ENCODE assay signal across 1 cellular context in the genomic region with DNA sequence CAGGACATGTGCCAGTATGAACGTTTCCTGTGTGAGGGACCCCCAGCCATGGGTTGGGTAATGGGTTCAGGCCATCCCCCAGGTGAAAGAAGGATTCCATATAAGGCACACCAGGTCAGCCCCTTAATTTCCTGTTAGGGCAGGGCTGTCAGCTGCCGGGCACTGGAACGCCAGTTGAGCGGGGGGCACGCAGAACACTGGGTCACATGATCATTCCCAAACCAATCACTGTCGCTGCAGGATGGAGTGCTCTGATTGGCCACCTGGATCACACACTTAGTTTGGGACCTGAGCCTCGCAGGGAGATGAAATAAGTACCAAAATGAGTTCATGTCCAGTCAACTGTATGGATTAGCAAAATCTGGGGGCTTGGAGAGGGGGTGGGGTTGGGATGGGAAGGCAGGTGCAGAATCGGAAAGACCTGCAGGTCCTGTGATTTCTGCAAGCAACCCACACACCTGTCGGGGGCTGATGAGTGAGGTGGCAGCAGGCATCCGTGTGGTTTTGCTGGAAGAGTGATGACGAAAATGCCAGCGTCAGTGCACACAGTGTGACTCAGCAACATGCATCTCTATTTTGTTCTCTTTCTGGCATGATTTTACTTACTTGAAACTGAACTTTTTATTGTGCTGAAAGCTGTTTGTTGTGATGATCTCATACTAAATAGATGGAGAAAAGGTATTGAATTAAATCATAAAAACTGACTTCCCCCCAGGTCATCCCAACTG.
TF ChIP-seq lines count a peak whose summit lies in the region.

No MANE protein-coding gene starts in this region.

TF ChIP-seq in H1, 55 proteins besides CTCF, POLR2A, EP300 and RAD21:
- TF ChIP-seq, protein P1, sequence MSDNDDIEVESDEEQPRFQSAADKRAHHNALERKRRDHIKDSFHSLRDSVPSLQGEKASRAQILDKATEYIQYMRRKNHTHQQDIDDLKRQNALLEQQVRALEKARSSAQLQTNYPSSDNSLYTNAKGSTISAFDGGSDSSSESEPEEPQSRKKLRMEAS (IDR thresholded peaks at IDR 0.05) = 0 out of 2 replicates have a peak, but pooled peaks have one; percentile 17
- TF ChIP-seq TEAD4 (IDR thresholded peaks at IDR 0.05; ENCODE audit: low read depth, low read length) = no peak
- peak; percentile 64 for TF ChIP-seq USF2 (IDR thresholded peaks at IDR 0.05; ENCODE audit: low read length)
- no peak for TF ChIP-seq NANOG (IDR thresholded peaks at IDR 0.05; ENCODE audit: insufficient read depth, low read depth, low read length, poor library complexity, severe bottlenecking)
